Comparison of ENCODE assay signal across 8 cellular contexts in the genomic region with DNA sequence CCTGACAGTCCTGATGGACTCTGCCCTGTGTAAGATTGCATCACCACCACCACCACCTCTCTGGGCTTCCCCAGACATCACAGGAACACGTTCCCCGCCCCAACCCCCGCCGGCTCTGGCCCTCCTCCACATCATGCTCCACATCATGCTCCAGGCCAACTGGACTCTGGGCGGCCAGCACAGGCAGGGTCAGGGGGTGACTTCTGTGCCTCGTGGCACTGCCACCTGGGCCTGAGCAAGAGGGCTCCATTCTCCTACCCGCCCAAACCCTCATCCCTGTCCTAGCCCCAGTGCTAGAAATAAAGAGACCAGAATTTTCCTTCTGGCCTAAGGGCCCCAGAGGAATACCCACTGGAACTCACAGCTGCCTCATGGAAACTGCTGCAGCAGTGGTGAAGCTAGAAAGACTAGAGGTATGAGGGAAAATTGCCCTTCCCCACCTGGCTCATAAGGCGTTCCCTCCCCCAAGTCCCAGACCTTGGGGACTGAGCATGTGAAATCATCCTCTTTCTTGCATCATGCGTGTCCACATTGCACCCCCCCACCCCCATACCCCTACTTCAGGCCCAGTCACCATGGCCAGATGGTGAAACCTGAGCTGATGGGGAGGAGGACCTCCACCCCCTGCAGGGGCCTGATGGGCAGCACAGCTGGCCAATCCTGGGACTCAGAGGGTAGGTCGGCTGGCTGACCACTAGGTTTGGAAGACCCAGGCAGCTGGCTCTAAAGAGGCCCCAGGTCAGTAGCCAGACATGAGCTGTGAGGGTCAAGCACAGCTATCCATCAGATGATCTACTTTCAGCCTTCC. TPM values are rescaled to one million over a fixed set of nuclear protein-coding genes. Genes with fewer than 3 reads are reported as not detected.
DNase-seq lines count a peak whose midpoint lies in the region; ATAC-seq and TF ChIP-seq lines count a peak whose summit lies in the region.

A gene with protein sequence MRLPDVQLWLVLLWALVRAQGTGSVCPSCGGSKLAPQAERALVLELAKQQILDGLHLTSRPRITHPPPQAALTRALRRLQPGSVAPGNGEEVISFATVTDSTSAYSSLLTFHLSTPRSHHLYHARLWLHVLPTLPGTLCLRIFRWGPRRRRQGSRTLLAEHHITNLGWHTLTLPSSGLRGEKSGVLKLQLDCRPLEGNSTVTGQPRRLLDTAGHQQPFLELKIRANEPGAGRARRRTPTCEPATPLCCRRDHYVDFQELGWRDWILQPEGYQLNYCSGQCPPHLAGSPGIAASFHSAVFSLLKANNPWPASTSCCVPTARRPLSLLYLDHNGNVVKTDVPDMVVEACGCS (plus strand): TSS at position 742 of the 808 bp plus-strand sequence. CDS start 230 bp downstream, outside the sequence.

- no peak within 1 kb of the TSS for H3K27ac ChIP-seq in tibial artery

- H3K4me3 ChIP-seq in tibial artery: no peak within 1 kb of the TSS

- H3K4me1 ChIP-seq in tibial artery: peaks cover 0 to 25% (median 20%) of the 10 kb centered on the region in 4 donors

- TF ChIP-seq CTCF in tibial artery (IDR thresholded peaks at IDR 0.05): no peak

- no peaks in the 10 kb centered on the region for H3K36me3 Mint-ChIP-seq in T-helper 17 cell (ENCODE audit: low read depth)

- peak; percentile 28 for DNase-seq in COR-L47 (lab: John Stamatoyannopoulos, UW)
- DNase-seq in HT1080 (ENCODE audit: low read depth): peak; percentile 45
- no peak for DNase-seq in T-helper 17 cell
- peak; percentile 74 for DNase-seq in iPS-NIHi7 (ENCODE audit: extremely low spot score)
- no peak for DNase-seq in DMS153 treated with DMSO at 0.1 percent for 48 hours (lab: John Stamatoyannopoulos, UW; ENCODE audit: unreplicated experiment)
- DNase-seq in tibial artery: no peak

- H3K27me3 ChIP-seq in tibial artery: peaks cover 0 to 3% of the 10 kb centered on the region in 2 donors

- H3K4me3 Mint-ChIP-seq in T-helper 17 cell: peak within 1 kb of the TSS; percentile 80

- peaks cover 21% of the 10 kb centered on the region for H3K4me1 Mint-ChIP-seq in T-helper 17 cell

- TF ChIP-seq POLR2A in GM18505 (IDR thresholded peaks at IDR 0.05; ENCODE audit: borderline replicate concordance, extremely low read depth, insufficient read depth, insufficient read length): no peak

- H3K27ac Mint-ChIP-seq in T-helper 17 cell: peak within 1 kb of the TSS; percentile 72

- intact Hi-C loops in tibial artery (cut with DNase I; ENCODE audit: low total_unique reads): loop anchor here (5.0 kb wide), 2 partner anchors 187 to 332 kb away; no protein-coding TSS in a partner anchor

- no peaks in the 10 kb centered on the region for H3K9me3 ChIP-seq in T-helper 17 cell (ENCODE audit: control insufficient read depth, low read length, poor library complexity, severe bottlenecking)
- H3K9me3 ChIP-seq in tibial artery: no peaks in the 10 kb centered on the region

- no peaks in the 10 kb centered on the region for H3K36me3 ChIP-seq in tibial artery

- ATAC-seq in T-helper 17 cell: no peak
- ATAC-seq in GM18505 (IDR thresholded peaks at IDR 0.05; ENCODE audit: unreplicated experiment): no peak
- no peak for ATAC-seq in GM19397 (IDR thresholded peaks at IDR 0.05; ENCODE audit: unreplicated experiment)

- peaks cover 20% of the 10 kb centered on the region for H3K27me3 Mint-ChIP-seq in T-helper 17 cell

RNA-seq across cellular contexts. Expression of the gene that starts here (rescaled TPM):
- total RNA-seq in HT1080 (2014; rRNA removed; shearing (Covaris generic)): 1.4 and 2.1 TPM in 2 replicates
- 4.8 and 6.1 TPM in 2 replicates for polyA plus RNA-seq in HT1080 (2015; cell fraction: cytosol; rRNA removed)
- polyA plus RNA-seq in HT1080 (2015; cell fraction: nucleus; rRNA removed): 10.5 and 13.7 TPM in 2 replicates
- not detected for total RNA-seq in T-helper 17 cell

Comparison
In these comparisons a context has a peak if more than half of its experiments do, and no peak if none do; other contexts are left out.
1. DNase-seq: peak in COR-L47 (single experiment), HT1080 (single experiment) and iPS-NIHi7 (single experiment); none in T-helper 17 cell (0 of 3), DMS153 treated with DMSO at 0.1 percent for 48 hours (single experiment) and tibial artery (0 of 2).